In the genomic region with DNA sequence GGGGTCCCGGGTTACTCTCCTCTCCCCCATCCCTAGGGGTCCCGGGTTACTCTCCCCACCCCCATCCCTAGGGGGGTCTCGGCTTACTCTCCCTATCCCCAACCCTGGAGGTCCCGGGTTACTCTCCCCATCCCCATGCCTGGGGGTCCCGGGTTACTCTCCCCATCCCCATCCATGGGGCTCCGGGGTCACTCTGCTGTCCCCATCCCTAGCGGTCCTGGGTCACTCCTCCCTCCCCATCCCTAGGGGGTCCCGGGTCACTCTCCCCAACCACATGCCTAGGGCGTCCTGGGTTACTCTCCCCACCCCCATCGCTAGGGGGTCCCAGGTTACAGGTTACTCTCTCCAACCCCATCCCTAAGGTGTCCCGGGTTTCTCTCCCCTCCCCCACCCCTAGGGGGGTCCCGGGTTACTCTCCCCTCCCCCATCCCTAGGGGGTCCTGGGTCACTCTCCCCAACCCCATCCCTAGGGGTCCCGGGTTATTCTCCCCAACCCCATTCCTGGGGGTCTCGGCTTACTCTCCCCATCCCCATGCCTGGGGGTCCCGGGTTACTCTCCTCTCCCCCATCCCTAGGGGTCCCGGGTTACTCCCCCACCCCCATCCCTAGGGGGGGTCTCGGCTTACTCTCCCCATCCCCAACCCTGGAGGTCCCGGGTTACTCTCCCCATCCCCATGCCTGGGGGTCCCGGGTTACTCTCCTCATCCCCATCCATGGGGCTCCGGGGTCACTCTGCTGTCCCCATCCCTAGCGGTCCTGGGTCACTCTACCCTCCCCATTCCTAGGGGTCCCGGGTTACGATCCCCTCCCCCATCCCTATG, we compare ENCODE assay signal across 8 cellular contexts. TPM values are rescaled to one million over a fixed set of nuclear protein-coding genes. Genes with fewer than 3 reads are reported as not detected.
DNase-seq lines count a peak whose midpoint lies in the region; ATAC-seq, FAIRE-seq and TF ChIP-seq lines count a peak whose summit lies in the region.

No MANE protein-coding gene starts in this region.

- no peaks in the 10 kb centered on the region for H3K4me1 ChIP-seq in cardiac muscle cell (ENCODE audit: low read depth)
- H3K4me1 ChIP-seq in vagina: peaks cover 25% of the 10 kb centered on the region

- TF ChIP-seq POLR2A in vagina (IDR thresholded peaks at IDR 0.05): no peak

- ATAC-seq in Right ventricle myocardium inferior (no peak), GM18907 (IDR thresholded peaks at IDR 0.05; ENCODE audit: unreplicated experiment) (no peak), HG02884 (IDR thresholded peaks at IDR 0.05; ENCODE audit: unreplicated experiment) (no peak)

- H3K27me3 ChIP-seq in cardiac muscle cell: peaks cover 6% of the 10 kb centered on the region
- no peaks in the 10 kb centered on the region for H3K27me3 ChIP-seq in bronchial epithelial cell (ENCODE audit: control insufficient read depth, insufficient read depth, low read length)
- H3K27me3 ChIP-seq in vagina: no peaks in the 10 kb centered on the region

- H3K9me3 ChIP-seq in cardiac muscle cell (ENCODE audit: low read depth): no peaks in the 10 kb centered on the region
- H3K9me3 ChIP-seq in vagina: no peaks in the 10 kb centered on the region

- no peak overlapping the region for H3K27ac ChIP-seq in cardiac muscle cell
- peak overlapping the region; percentile 34 for H3K27ac ChIP-seq in vagina

- intact Hi-C loops in Right ventricle myocardium inferior (cut with DNase I) (loop anchor here (5.0 to 10.0 kb wide), 3 partner anchors 140 to 1155 kb away; partner anchors contain the start of gene AKAP17A), vagina (cut with DNase I) (loop anchor here (2.0 to 10.0 kb wide), 2 partner anchors 59 to 143 kb away; partner anchors contain the start of genes AKAP17A and SLC25A6)

- FAIRE-seq in bronchial epithelial cell (lab: Jason Lieb, UNC): no peak

- H3K4me3 ChIP-seq in cardiac muscle cell (peak overlapping the region; percentile 73), bronchial epithelial cell (ENCODE audit: low read depth, low read length) (peak overlapping the region; percentile 96), vagina (peak overlapping the region; percentile 90 to 96)

- no peak for TF ChIP-seq CTCF in cardiac muscle cell (IDR thresholded peaks at IDR 0.05; ENCODE audit: low read depth, low read length)
- no peak for TF ChIP-seq CTCF in bronchial epithelial cell (IDR thresholded peaks at IDR 0.05; ENCODE audit: insufficient read depth, low read length, severe bottlenecking)
- no peak for TF ChIP-seq CTCF in vagina (IDR thresholded peaks at IDR 0.05)

- H3K36me3 ChIP-seq in cardiac muscle cell: no peaks in the 10 kb centered on the region
- H3K36me3 ChIP-seq in bronchial epithelial cell (ENCODE audit: control insufficient read depth, insufficient read depth, low read length): no peaks in the 10 kb centered on the region
- no peaks in the 10 kb centered on the region for H3K36me3 ChIP-seq in vagina

- DNase-seq in cardiac muscle cell (ENCODE audit: low read depth in 1 of 2, low spot score in 1 of 2): no peak
- no peak for DNase-seq in Right ventricle myocardium inferior (ENCODE audit: missing footprints)
- no peak for DNase-seq in bronchial epithelial cell (ENCODE audit: low read depth)
- DNase-seq in mesenteric fat pad (ENCODE audit: low spot score): peak; percentile 68
- peak in 1 of 2 donors; percentile 82 for DNase-seq in vagina (ENCODE audit: extremely low spot score in 2 of 2)
- no peak for DNase-seq in DMS79 treated with DMSO at 0.1 percent for 48 hours (lab: John Stamatoyannopoulos, UW)

RNA-seq across cellular contexts. Expression of gene ASMTL, which starts 0.8 kb away (rescaled TPM):
- total RNA-seq in cardiac muscle cell (26.2 and 43.8 TPM in 2 replicates), Right ventricle myocardium inferior (33.1 TPM), bronchial epithelial cell (4.7 and 7.7 TPM in 2 replicates), mesenteric fat pad (20.8 TPM), vagina (31.7 TPM)
- polyA plus RNA-seq in cardiac muscle cell: 36.5 and 62.9 TPM in 2 replicates

RNA-seq across cellular contexts. Expression of gene SLC25A6, which starts 60.0 kb away (rescaled TPM):
- total RNA-seq in cardiac muscle cell (484 and 592 TPM in 2 replicates), Right ventricle myocardium inferior (145 TPM), bronchial epithelial cell (251 and 335 TPM in 2 replicates), mesenteric fat pad (331 TPM), vagina (442 TPM)
- 370 and 468 TPM in 2 replicates for polyA plus RNA-seq in cardiac muscle cell
